ENCODE assay signal across 8 cellular contexts in the genomic region with DNA sequence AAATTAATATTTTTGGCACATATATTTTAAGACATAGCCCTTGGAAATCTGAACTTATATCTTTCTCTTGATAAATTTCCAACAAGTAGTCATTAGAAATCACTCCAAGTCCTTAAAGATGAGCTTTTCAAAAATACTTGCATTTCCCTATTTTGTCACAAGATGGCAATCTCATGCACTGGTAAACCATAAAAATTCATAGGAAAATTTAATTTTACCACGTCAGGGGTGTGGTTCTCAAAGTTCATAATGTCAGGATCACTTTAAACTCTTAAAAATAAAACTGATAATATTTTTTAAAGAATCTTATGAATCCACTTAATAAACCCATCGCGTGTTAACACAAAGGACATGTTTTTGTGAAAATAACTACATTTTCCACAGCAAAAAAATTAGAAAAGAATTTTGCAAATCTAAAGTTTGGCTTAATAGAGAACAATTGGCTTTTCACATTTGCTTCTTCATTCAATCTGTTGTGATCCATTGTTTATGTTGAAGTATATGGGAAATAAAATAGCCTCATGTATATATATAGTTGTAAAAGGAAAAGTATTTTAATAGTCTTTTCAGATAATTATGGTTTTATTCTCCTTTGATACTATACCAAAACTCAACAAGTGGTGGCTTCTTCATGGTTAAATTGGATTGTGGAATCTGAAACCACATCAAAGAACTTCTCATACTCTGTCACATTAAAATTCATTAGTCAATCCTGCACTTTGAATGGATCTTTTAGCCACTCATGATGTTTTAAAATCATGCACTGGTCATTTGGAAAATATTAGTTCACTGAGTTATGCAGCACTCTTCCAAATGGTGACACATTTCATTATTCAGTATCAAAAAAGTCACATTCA.
A peak's percentile ranks its signal among the peaks of the same experiment; 100 is the strongest.
DNase-seq lines count a peak whose midpoint lies in the region; ATAC-seq and TF ChIP-seq lines count a peak whose summit lies in the region.

No MANE protein-coding gene starts in this region.

- H3K9me2 ChIP-seq in MM.1S (replicated peaks; ENCODE audit: insufficient read depth, low read length): no peaks in the 10 kb centered on the region

- TF ChIP-seq CTCF in MM.1S (IDR thresholded peaks at IDR 0.05; ENCODE audit: low read length) (peak; percentile 66), astrocyte of the cerebellum (IDR thresholded peaks at IDR 0.05; ENCODE audit: low read depth, low read length, missing control alignments) (peak; percentile 21), liver (IDR thresholded peaks at IDR 0.05; ENCODE audit: low read depth, low read length, missing input control) (peak; percentile 67)

- H3K4me3 ChIP-seq in MM.1S (ENCODE audit: low read length) (no peak overlapping the region), astrocyte of the cerebellum (ENCODE audit: low read depth, low read length) (no peak overlapping the region), liver (ENCODE audit: low read depth in 1 of 3, low read length in 3 of 3) (no peak overlapping the region)

- H4K20me1 ChIP-seq in MM.1S (ENCODE audit: insufficient read depth, low read length): no peaks in the 10 kb centered on the region

- H3K79me2 ChIP-seq in MM.1S (ENCODE audit: low read length): peaks cover 40% of the 10 kb centered on the region

- H3K4me2 ChIP-seq in MM.1S (ENCODE audit: low read depth, low read length): no peak overlapping the region

- peak; percentile 61 for DNase-seq in G401 (ENCODE audit: low spot score)
- DNase-seq in MM.1S: peak; percentile 63
- DNase-seq in astrocyte of the cerebellum (ENCODE audit: low read depth): peak; percentile 34
- DNase-seq in stimulated activated CD4-positive, alpha-beta T cell treated with anti-CD3 and anti-CD28 coated beads, Interleukin-4, amount 100 ng/mL, for 4 hours: no peak
- no peak for DNase-seq in NK-92 treated with Interleukin-12 subunit alpha and Interleukin-12 subunit beta, amount 100 ng/mL, for 24 hours (lab: John Stamatoyannopoulos, UW)
- DNase-seq in GM19238 (ENCODE audit: insufficient read length, low spot score): no peak

- H3K36me3 ChIP-seq in MM.1S (replicated peaks; ENCODE audit: insufficient read depth, low read length) (no peaks in the 10 kb centered on the region), liver (ENCODE audit: control insufficient read depth in 4 of 4, insufficient read depth in 3 of 4, low read depth in 1 of 4, low read length in 3 of 4) (no peaks in the 10 kb centered on the region)

- H3K9me3 ChIP-seq in MM.1S (replicated peaks; ENCODE audit: insufficient read depth, low read length) (no peaks in the 10 kb centered on the region), liver (ENCODE audit: control insufficient read depth in 4 of 4, low read length in 3 of 4) (no peaks in the 10 kb centered on the region)

- H3F3A ChIP-seq in MM.1S (ENCODE audit: insufficient read depth, low read length): no peaks in the 10 kb centered on the region

- H2AFZ ChIP-seq in MM.1S (ENCODE audit: low read length): no peak overlapping the region

- no peak for ATAC-seq in HG02623 (IDR thresholded peaks at IDR 0.05; ENCODE audit: unreplicated experiment)

- TF ChIP-seq RAD21 in liver (IDR thresholded peaks at IDR 0.05): peak; percentile 89 to 90

- H3K27ac ChIP-seq in MM.1S (ENCODE audit: low read length): no peak overlapping the region
- no peak overlapping the region for H3K27ac ChIP-seq in liver (ENCODE audit: low read depth in 1 of 2, low read length in 2 of 2)

- H3K4me1 ChIP-seq in MM.1S (ENCODE audit: low read length) (no peaks in the 10 kb centered on the region), liver (ENCODE audit: control insufficient read depth in 4 of 4, insufficient read depth in 4 of 4, low read length in 3 of 4) (peaks cover 0 to 4% (median 2%) of the 10 kb centered on the region in 4 donors)

- in situ Hi-C loops in G401 (cut with HindIII; ENCODE audit: low sequenced_read_pairs): no loop called here
- in situ Hi-C loops in astrocyte of the cerebellum (cut with HindIII; ENCODE audit: low sequenced_read_pairs): no loop called here

- H3K27me3 ChIP-seq in MM.1S (replicated peaks; ENCODE audit: insufficient read depth, low read length): no peaks in the 10 kb centered on the region
- no peaks in the 10 kb centered on the region for H3K27me3 ChIP-seq in liver (ENCODE audit: control insufficient read depth in 4 of 4, insufficient read depth in 4 of 4, low read length in 3 of 4)

- 58% methylated on average over 3 of the region's 3 CpGs for WGBS in liver

- no peak overlapping the region for H3K9ac ChIP-seq in MM.1S (ENCODE audit: low read length)
- no peak overlapping the region for H3K9ac ChIP-seq in liver (ENCODE audit: low read depth in 1 of 2, low read length in 2 of 2)

TF ChIP-seq in liver, 16 proteins besides CTCF, POLR2A, EP300 and RAD21:
- no peak for TF ChIP-seq JUND (IDR thresholded peaks at IDR 0.05)
- no peak for TF ChIP-seq SP1 (IDR thresholded peaks at IDR 0.05)
- no peak for TF ChIP-seq YY1 (IDR thresholded peaks at IDR 0.05)
- TF ChIP-seq GABPA (IDR thresholded peaks at IDR 0.05 in 1 of 2, conservative IDR thresholded peaks at IDR 0.05 in 1 of 2): no peak
- no peak for TF ChIP-seq FOXA2 (IDR thresholded peaks at IDR 0.05)
- no peak for TF ChIP-seq HNF4A (conservative IDR thresholded peaks at IDR 0.05)
- no peak for TF ChIP-seq FOXA1 (IDR thresholded peaks at IDR 0.05)
- TF ChIP-seq, protein P1, sequence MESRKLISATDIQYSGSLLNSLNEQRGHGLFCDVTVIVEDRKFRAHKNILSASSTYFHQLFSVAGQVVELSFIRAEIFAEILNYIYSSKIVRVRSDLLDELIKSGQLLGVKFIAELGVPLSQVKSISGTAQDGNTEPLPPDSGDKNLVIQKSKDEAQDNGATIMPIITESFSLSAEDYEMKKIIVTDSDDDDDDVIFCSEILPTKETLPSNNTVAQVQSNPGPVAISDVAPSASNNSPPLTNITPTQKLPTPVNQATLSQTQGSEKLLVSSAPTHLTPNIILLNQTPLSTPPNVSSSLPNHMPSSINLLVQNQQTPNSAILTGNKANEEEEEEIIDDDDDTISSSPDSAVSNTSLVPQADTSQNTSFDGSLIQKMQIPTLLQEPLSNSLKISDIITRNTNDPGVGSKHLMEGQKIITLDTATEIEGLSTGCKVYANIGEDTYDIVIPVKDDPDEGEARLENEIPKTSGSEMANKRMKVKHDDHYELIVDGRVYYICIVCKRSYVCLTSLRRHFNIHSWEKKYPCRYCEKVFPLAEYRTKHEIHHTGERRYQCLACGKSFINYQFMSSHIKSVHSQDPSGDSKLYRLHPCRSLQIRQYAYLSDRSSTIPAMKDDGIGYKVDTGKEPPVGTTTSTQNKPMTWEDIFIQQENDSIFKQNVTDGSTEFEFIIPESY (IDR thresholded peaks at IDR 0.05): no peak
- TF ChIP-seq, protein P2, sequence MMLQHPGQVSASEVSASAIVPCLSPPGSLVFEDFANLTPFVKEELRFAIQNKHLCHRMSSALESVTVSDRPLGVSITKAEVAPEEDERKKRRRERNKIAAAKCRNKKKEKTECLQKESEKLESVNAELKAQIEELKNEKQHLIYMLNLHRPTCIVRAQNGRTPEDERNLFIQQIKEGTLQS (IDR thresholded peaks at IDR 0.05): no peak
- TF ChIP-seq, protein P3, sequence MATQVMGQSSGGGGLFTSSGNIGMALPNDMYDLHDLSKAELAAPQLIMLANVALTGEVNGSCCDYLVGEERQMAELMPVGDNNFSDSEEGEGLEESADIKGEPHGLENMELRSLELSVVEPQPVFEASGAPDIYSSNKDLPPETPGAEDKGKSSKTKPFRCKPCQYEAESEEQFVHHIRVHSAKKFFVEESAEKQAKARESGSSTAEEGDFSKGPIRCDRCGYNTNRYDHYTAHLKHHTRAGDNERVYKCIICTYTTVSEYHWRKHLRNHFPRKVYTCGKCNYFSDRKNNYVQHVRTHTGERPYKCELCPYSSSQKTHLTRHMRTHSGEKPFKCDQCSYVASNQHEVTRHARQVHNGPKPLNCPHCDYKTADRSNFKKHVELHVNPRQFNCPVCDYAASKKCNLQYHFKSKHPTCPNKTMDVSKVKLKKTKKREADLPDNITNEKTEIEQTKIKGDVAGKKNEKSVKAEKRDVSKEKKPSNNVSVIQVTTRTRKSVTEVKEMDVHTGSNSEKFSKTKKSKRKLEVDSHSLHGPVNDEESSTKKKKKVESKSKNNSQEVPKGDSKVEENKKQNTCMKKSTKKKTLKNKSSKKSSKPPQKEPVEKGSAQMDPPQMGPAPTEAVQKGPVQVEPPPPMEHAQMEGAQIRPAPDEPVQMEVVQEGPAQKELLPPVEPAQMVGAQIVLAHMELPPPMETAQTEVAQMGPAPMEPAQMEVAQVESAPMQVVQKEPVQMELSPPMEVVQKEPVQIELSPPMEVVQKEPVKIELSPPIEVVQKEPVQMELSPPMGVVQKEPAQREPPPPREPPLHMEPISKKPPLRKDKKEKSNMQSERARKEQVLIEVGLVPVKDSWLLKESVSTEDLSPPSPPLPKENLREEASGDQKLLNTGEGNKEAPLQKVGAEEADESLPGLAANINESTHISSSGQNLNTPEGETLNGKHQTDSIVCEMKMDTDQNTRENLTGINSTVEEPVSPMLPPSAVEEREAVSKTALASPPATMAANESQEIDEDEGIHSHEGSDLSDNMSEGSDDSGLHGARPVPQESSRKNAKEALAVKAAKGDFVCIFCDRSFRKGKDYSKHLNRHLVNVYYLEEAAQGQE (IDR thresholded peaks at IDR 0.05): no peak
- TF ChIP-seq HNF4G (IDR thresholded peaks at IDR 0.05): no peak

Comparison
In these comparisons a context has a peak if more than half of its experiments do, and no peak if none do; other contexts are left out.
1. DNase-seq: peak in G401 (single experiment), MM.1S (single experiment) and astrocyte of the cerebellum (single experiment); none in stimulated activated CD4-positive, alpha-beta T cell treated with anti-CD3 and anti-CD28 coated beads, Interleukin-4, amount 100 ng/mL, for 4 hours (0 of 2), NK-92 treated with Interleukin-12 subunit alpha and Interleukin-12 subunit beta, amount 100 ng/mL, for 24 hours (single experiment) and GM19238 (single experiment).
2. Peak in every context shown above with its lines, with median percentiles within 50 percentile points of each other: CTCF ChIP-seq.